ENCODE assay signal across 12 cellular contexts in the genomic region with DNA sequence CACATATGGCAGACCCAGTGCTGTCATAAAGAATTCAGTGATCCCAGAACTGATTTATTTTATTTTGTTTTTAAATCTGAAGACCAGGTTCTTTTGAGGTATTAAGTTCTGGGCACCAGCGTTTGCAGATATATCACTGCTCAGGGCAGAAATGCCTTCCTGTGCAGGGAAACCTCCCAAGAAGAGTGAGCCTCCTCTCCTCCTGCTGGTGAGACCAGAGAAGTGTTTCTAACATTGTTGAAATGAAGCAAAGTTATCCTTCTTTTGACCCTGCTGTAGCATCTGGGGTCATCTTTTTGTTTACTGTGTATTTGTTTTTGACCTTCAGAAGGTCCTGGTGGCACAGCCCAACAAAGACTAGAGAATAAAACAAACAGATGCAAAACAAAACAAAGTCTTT.
DNase-seq lines count a peak whose midpoint lies in the region; ATAC-seq, FAIRE-seq and TF ChIP-seq lines count a peak whose summit lies in the region.
"Had no signal": no experiment of that assay in that cellular context is flagged by ENCODE, and none has a peak within 500 bp of the region (broad histone marks: within the 10 kb centered on the region; RNA-seq: fewer than 3 reads in every experiment).

No MANE protein-coding gene starts in this region.

- H3K23ac ChIP-seq in mesendoderm (ENCODE audit: low read length) = no peak overlapping the region

- TF ChIP-seq RAD21 in Ishikawa (IDR thresholded peaks at IDR 0.05; ENCODE audit: low read depth) = peak; percentile 51

- TF ChIP-seq EP300 in Ishikawa (IDR thresholded peaks at IDR 0.05; ENCODE audit: borderline replicate concordance) = no peak

- FAIRE-seq in bronchial epithelial cell (lab: Jason Lieb, UNC) = no peak
- FAIRE-seq in HTR-8/SVneo (lab: Jason Lieb, UNC) = no peak
- FAIRE-seq: GM12892 had no signal

- TF ChIP-seq CTCF in GM12864 (IDR thresholded peaks at IDR 0.05; ENCODE audit: low read depth, low read length, missing control alignments) = peak; percentile 48
- TF ChIP-seq CTCF in bronchial epithelial cell (IDR thresholded peaks at IDR 0.05; ENCODE audit: insufficient read depth, low read length, severe bottlenecking) = peak; percentile 54
- TF ChIP-seq CTCF in GM10248 (IDR thresholded peaks at IDR 0.05; ENCODE audit: control extremely low read depth, extremely low read depth, low read depth, missing control alignments) = no peak

- H3K4me3 Mint-ChIP-seq in T-cell = no peak overlapping the region

- H3K9ac ChIP-seq in mesendoderm (ENCODE audit: low read length) = no peak overlapping the region

- H3K56ac ChIP-seq in mesendoderm (ENCODE audit: low read length) = no peak overlapping the region

- H3K79me2 ChIP-seq in mesendoderm (ENCODE audit: control insufficient read depth, insufficient read depth, low read length) = no peaks in the 10 kb centered on the region

- H2AK5ac ChIP-seq in mesendoderm (ENCODE audit: low read length) = no peak overlapping the region

- H3K4me2 ChIP-seq in mesendoderm (ENCODE audit: low read length) = no peak overlapping the region

- no peak overlapping the region for H3K4ac ChIP-seq in mesendoderm (ENCODE audit: low read depth, low read length)

- no CpG with 5 or more reads among the region's 1 CpG for whole genome bisulfite sequencing in mesendoderm (ENCODE audit: extremely low coverage, insufficient coverage, low lambda C conversion rate)

- no peak for ATAC-seq in T-cell (replicated peaks in 1 of 4)
- ATAC-seq in activated naive CD4-positive, alpha-beta T cell treated with anti-CD3 and anti-CD28 coated beads, Interleukin-2, amount 50 U/mL, for 72 hours = no peak

- H3K79me1 ChIP-seq in mesendoderm (ENCODE audit: low read length) = no peaks in the 10 kb centered on the region

- no peak overlapping the region for H4K5ac ChIP-seq in mesendoderm (ENCODE audit: low read length)

- no peak overlapping the region for H4K8ac ChIP-seq in mesendoderm (ENCODE audit: low read depth, low read length)

- H3K27ac Mint-ChIP-seq in T-cell = no peak overlapping the region
- H3K27ac Mint-ChIP-seq in activated naive CD4-positive, alpha-beta T cell treated with anti-CD3 and anti-CD28 coated beads, Interleukin-2, amount 50 U/mL, for 72 hours = no peak overlapping the region

- DNase-seq in GM12864 (ENCODE audit: low read depth) (no peak), bronchial epithelial cell (ENCODE audit: low read depth) (no peak), mesendoderm (peak; percentile 54), HTR-8/SVneo (ENCODE audit: insufficient read length, low spot score) (no peak), T-cell (no peak), GM10248 (ENCODE audit: extremely low spot score) (no peak)
- DNase-seq in activated naive CD4-positive, alpha-beta T cell treated with anti-CD3 and anti-CD28 coated beads, Interleukin-2, amount 50 U/mL, for 72 hours (ENCODE audit: low spot score in 2 of 2) = no peak
- DNase-seq: activated CD4-positive, alpha-beta T cell treated with anti-CD3 and anti-CD28 coated beads, Interleukin-2, amount 50 U/mL, for 4 hours; NCI-H446; nucleus accumbens had no signal

- H3K36me3 Mint-ChIP-seq in T-cell = no peaks in the 10 kb centered on the region
- no peaks in the 10 kb centered on the region for H3K36me3 Mint-ChIP-seq in activated naive CD4-positive, alpha-beta T cell treated with anti-CD3 and anti-CD28 coated beads, Interleukin-2, amount 50 U/mL, for 72 hours

- peaks cover 2% of the 10 kb centered on the region for H3K4me1 ChIP-seq in mesendoderm (ENCODE audit: control insufficient read depth, low read depth, low read length)

- H3K36me3 ChIP-seq in bronchial epithelial cell (ENCODE audit: control insufficient read depth, insufficient read depth, low read length) = no peaks in the 10 kb centered on the region
- no peaks in the 10 kb centered on the region for H3K36me3 ChIP-seq in mesendoderm (ENCODE audit: control insufficient read depth, insufficient read depth, low read length)

- no peaks in the 10 kb centered on the region for H3K4me1 Mint-ChIP-seq in T-cell

- H3K4me3 ChIP-seq in GM12864 (ENCODE audit: low read depth, low read length) = no peak overlapping the region
- no peak overlapping the region for H3K4me3 ChIP-seq in bronchial epithelial cell (ENCODE audit: low read depth, low read length)
- H3K4me3 ChIP-seq in mesendoderm (ENCODE audit: low read length) = no peak overlapping the region

- H3K27me3 ChIP-seq in bronchial epithelial cell (ENCODE audit: control insufficient read depth, insufficient read depth, low read length) (no peaks in the 10 kb centered on the region), mesendoderm (ENCODE audit: insufficient read depth, low read length, poor library complexity) (no peaks in the 10 kb centered on the region)

- no peak overlapping the region for H3K27ac ChIP-seq in mesendoderm (ENCODE audit: low read depth, low read length)

- H2BK15ac ChIP-seq in mesendoderm (replicated peaks; ENCODE audit: low read depth) = no peak overlapping the region

- CTCF ChIA-PET in T-cell (lab: Charles Lee) (no interaction called here), GM10248 (lab: Yijun Ruan, JAX) (interaction anchor here (0.8 to 1.2 kb wide), 2 partner anchors 9 to 10 kb away, joined by 3 read pairs; no protein-coding TSS in a partner anchor)

- no peak overlapping the region for H3K18ac ChIP-seq in mesendoderm (ENCODE audit: low read length)

- H3K9me3 Mint-ChIP-seq in T-cell = peaks cover 2 to 9% (median 5%) of the 10 kb centered on the region in 3 donors
- H3K9me3 Mint-ChIP-seq in activated naive CD4-positive, alpha-beta T cell treated with anti-CD3 and anti-CD28 coated beads, Interleukin-2, amount 50 U/mL, for 72 hours = peaks cover 8 to 9% of the 10 kb centered on the region in 2 donors

- H3K27me3 Mint-ChIP-seq in T-cell = no peaks in the 10 kb centered on the region

- H2BK5ac ChIP-seq in mesendoderm (ENCODE audit: low read length) = no peak overlapping the region

- POLR2A ChIA-PET in T-cell (lab: Charles Lee) (no interaction called here), GM10248 (lab: Yijun Ruan, JAX) (no interaction called here)

- no peak overlapping the region for H2BK120ac ChIP-seq in mesendoderm (ENCODE audit: low read depth, low read length)

TF ChIP-seq in Ishikawa, 13 proteins besides CTCF, POLR2A, EP300 and RAD21:
- TF ChIP-seq, protein P1, sequence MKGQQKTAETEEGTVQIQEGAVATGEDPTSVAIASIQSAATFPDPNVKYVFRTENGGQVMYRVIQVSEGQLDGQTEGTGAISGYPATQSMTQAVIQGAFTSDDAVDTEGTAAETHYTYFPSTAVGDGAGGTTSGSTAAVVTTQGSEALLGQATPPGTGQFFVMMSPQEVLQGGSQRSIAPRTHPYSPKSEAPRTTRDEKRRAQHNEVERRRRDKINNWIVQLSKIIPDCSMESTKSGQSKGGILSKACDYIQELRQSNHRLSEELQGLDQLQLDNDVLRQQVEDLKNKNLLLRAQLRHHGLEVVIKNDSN (IDR thresholded peaks at IDR 0.05) = no peak
TF ChIP-seq in Ishikawa: peak in this region for 0.
